1 cellular context compared by ENCODE assay signal in the genomic region with DNA sequence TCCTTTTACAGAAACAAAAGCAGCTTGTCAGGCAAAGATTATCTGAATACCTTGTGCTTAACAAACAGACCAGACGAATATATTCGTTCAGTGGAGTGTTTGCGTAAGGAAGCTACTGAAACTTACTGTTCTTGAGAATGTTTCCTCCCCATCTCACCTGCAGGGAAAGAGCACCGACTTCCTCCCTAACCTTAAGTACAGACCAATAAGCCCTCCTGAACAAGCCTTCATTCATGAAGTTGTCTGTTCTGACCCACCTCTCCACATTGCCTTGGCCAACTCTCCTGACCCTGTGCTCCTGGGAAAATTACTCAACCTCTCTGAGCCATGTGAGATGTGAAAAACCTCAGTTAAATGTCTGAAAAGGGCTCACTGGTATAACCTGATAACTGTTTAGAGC.
TF ChIP-seq lines count a peak whose summit lies in the region.

No MANE protein-coding gene starts in this region.

TF ChIP-seq in HepG2, 621 proteins besides CTCF, POLR2A, EP300 and RAD21 (continued from another document):
- TF ChIP-seq, protein P1, sequence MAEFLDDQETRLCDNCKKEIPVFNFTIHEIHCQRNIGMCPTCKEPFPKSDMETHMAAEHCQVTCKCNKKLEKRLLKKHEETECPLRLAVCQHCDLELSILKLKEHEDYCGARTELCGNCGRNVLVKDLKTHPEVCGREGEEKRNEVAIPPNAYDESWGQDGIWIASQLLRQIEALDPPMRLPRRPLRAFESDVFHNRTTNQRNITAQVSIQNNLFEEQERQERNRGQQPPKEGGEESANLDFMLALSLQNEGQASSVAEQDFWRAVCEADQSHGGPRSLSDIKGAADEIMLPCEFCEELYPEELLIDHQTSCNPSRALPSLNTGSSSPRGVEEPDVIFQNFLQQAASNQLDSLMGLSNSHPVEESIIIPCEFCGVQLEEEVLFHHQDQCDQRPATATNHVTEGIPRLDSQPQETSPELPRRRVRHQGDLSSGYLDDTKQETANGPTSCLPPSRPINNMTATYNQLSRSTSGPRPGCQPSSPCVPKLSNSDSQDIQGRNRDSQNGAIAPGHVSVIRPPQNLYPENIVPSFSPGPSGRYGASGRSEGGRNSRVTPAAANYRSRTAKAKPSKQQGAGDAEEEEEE (CRISPR knock-in tag; IDR thresholded peaks at IDR 0.05; ENCODE audit: borderline replicate concordance): no peak
